ENCODE assay signal across 33 cellular contexts in the genomic region with DNA sequence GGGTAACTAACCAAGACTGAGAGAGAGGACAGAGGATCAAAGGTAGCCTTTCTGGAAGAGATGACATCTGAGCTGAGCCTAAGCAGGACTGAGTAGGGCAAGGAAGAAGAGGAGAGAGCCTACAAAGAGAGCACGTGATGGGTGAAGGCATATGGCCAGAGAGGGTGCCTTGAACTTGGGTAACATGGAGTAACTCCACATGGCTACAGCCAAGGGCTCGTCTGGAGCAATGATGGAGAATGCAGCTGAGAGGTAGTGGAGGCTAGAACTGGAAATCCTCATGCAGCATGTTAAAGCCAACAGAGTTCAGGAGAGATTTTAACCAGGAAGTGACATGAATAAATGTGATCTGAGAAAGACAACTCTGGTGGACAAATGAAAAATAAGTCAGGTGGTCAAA.
DNase-seq lines count a peak whose midpoint lies in the region; ATAC-seq, FAIRE-seq and TF ChIP-seq lines count a peak whose summit lies in the region.
"Had no signal": no experiment of that assay in that cellular context is flagged by ENCODE, and none has a peak within 500 bp of the region (broad histone marks: within the 10 kb centered on the region; RNA-seq: fewer than 3 reads in every experiment).

No MANE protein-coding gene starts in this region.

- H3K9me3 ChIP-seq in PC-3 (ENCODE audit: low read length), result no peaks in the 10 kb centered on the region
- peaks cover 6% of the 10 kb centered on the region for H3K9me3 ChIP-seq in K562 (replicated peaks; ENCODE audit: control insufficient read depth, insufficient read depth, low read depth, low read length)
- no peaks in the 10 kb centered on the region for H3K9me3 ChIP-seq in neutrophil
- H3K9me3 ChIP-seq: breast epithelium, left lung, thyroid gland had no signal

- H3K27ac ChIP-seq in PC-3 (ENCODE audit: low read length) (peak overlapping the region; percentile 86), K562 (ENCODE audit: extremely low read depth, low read depth, low read length) (peak overlapping the region; percentile 89), neutrophil (peak overlapping the region; percentile 84)
- H3K27ac ChIP-seq: breast epithelium, neural progenitor cell, thyroid gland had no signal

- peaks cover 40% of the 10 kb centered on the region for H3K4me1 ChIP-seq in PC-3 (ENCODE audit: insufficient read depth, low read length)
- H3K4me1 ChIP-seq in K562 (replicated peaks in 1 of 2; ENCODE audit: control insufficient read depth in 2 of 2, insufficient read depth in 2 of 2, low read length in 2 of 2), result peaks cover 23 to 67% of the 10 kb centered on the region in 2 experiments
- H3K4me1 ChIP-seq in neutrophil (ENCODE audit: control insufficient read depth in 1 of 2, insufficient read depth in 1 of 2, low read depth in 1 of 2, low read length in 1 of 2), result peaks cover 52 to 55% of the 10 kb centered on the region in 2 experiments
- H3K4me1 ChIP-seq: breast epithelium, neural progenitor cell, thyroid gland had no signal

- no peaks in the 10 kb centered on the region for H3K9me2 ChIP-seq in PC-3 (replicated peaks; ENCODE audit: low read length)

- TF ChIP-seq POLR2A in K562 (conservative IDR thresholded peaks at IDR 0.05), result no peak

- H3K4me1 Mint-ChIP-seq in activated naive CD8-positive, alpha-beta T cell treated with anti-CD3 and anti-CD28 coated beads for 36 hours, result no peaks in the 10 kb centered on the region
- H3K4me1 Mint-ChIP-seq: neural progenitor cell had no signal

- peaks cover 6% of the 10 kb centered on the region for H3F3A ChIP-seq in PC-3 (ENCODE audit: low read length, unreplicated experiment)

- H3K79me2 ChIP-seq in PC-3 (ENCODE audit: low read length) (no peaks in the 10 kb centered on the region), K562 (ENCODE audit: control insufficient read depth, insufficient read depth, low read length) (no peaks in the 10 kb centered on the region)

- H3K9me3 Mint-ChIP-seq in activated naive CD8-positive, alpha-beta T cell treated with anti-CD3 and anti-CD28 coated beads for 36 hours, result no peaks in the 10 kb centered on the region
- H3K9me3 Mint-ChIP-seq: activated T-cell treated with anti-CD3 and anti-CD28 coated beads, Interleukin-2, amount 50 U/mL, for 72 hours; neural progenitor cell; T-helper 2 cell treated with Interferon-gamma antibody and Interleukin-4, amounts not matched to agents 5 μg/mL and 100 μg/mL, for 36 hours had no signal

- POLR2A ChIA-PET in PC-3 (lab: Charles Lee; ENCODE audit: unreplicated experiment) (no interaction called here), K562 (lab: Yijun Ruan, JAX) (no interaction called here)

- no peak overlapping the region for H3K9ac ChIP-seq in PC-3 (ENCODE audit: low read length)
- H3K9ac ChIP-seq in K562 (ENCODE audit: insufficient read depth in 1 of 2, low read depth in 2 of 2, low read length in 2 of 2), result peak overlapping the region in 1 of 2 experiments; percentile 56; a peak in 1 of 4 replicates
- H3K9ac ChIP-seq: neural progenitor cell had no signal

- no peak overlapping the region for H3K27ac Mint-ChIP-seq in activated naive CD8-positive, alpha-beta T cell treated with anti-CD3 and anti-CD28 coated beads for 36 hours
- H3K27ac Mint-ChIP-seq: activated T-cell treated with anti-CD3 and anti-CD28 coated beads, Interleukin-2, amount 50 U/mL, for 72 hours; neural progenitor cell; T-helper 2 cell treated with Interferon-gamma antibody and Interleukin-4, amounts not matched to agents 5 μg/mL and 100 μg/mL, for 36 hours had no signal

- BruUV-seq in PC-3 (replicated peaks; lab: Mats Ljungman, UMichigan) (no TSS peak), K562 (replicated peaks; lab: Mats Ljungman, UMichigan) (no TSS peak)

- ATAC-seq in PC-3 (no peak), K562 (no peak), GM18517 (IDR thresholded peaks at IDR 0.05; ENCODE audit: unreplicated experiment) (no peak)
- ATAC-seq: right cardiac atrium; Right ventricle myocardium inferior; stimulated activated naive CD8-positive, alpha-beta T cell treated with anti-CD3 and anti-CD28 coated beads, Interleukin-15, Interleukin-2, amounts not matched to agents 100 U/mL and 50 U/mL, for 24 hours had no signal

- CTCF ChIA-PET in PC-3 (lab: Charles Lee) (no interaction called here), K562 (lab: Yijun Ruan, JAX; ENCODE audit: low intra/inter-chr PET ratio) (no interaction called here)

- H4K20me1 ChIP-seq in PC-3 (ENCODE audit: low read length) (no peaks in the 10 kb centered on the region), K562 (replicated peaks; ENCODE audit: control insufficient read depth, insufficient read depth, low read length) (no peaks in the 10 kb centered on the region)

- H3K4me2 ChIP-seq in PC-3 (ENCODE audit: low read length) (peak overlapping the region; percentile 58), K562 (ENCODE audit: insufficient read depth, low read length) (no peak overlapping the region)
- H3K4me2 ChIP-seq: neural progenitor cell had no signal

- no peaks in the 10 kb centered on the region for H3K9me1 ChIP-seq in K562 (ENCODE audit: control insufficient read depth, insufficient read depth, low read length)

- no peaks in the 10 kb centered on the region for H3K36me3 Mint-ChIP-seq in activated naive CD8-positive, alpha-beta T cell treated with anti-CD3 and anti-CD28 coated beads for 36 hours
- H3K36me3 Mint-ChIP-seq: neural progenitor cell had no signal

- in situ Hi-C loops in K562 (cut with MboI), result no loop called here

- no peak for TF ChIP-seq EP300 in K562 (IDR thresholded peaks at IDR 0.05; ENCODE audit: low read length)

- DNase-seq in PC-3, result no peak
- no peak for DNase-seq in K562 (ENCODE audit: extremely low read depth in 1 of 4, low spot score in 3 of 4)
- no peak for DNase-seq in COLO668 (lab: John Stamatoyannopoulos, UW; ENCODE audit: unreplicated experiment)
- no peak for DNase-seq in NCI-H446 (lab: John Stamatoyannopoulos, UW)
- no peak for DNase-seq in activated naive CD8-positive, alpha-beta T cell treated with anti-CD3 and anti-CD28 coated beads for 36 hours
- DNase-seq: activated CD4-positive, alpha-beta T cell treated with anti-CD3 and anti-CD28 coated beads, Interleukin-2, amount 50 U/mL, for 48 hours; activated CD4-positive, CD25-positive, alpha-beta regulatory T cell treated with anti-CD3 and anti-CD28 coated beads, Interleukin-2, amount 50 U/mL, for 72 hours; activated naive CD4-positive, alpha-beta T cell treated with Interleukin-2 at 50 U/mL for 16 hours; activated T-cell treated with anti-CD3 and anti-CD28 coated beads, Interleukin-2, amount 50 U/mL, for 72 hours; C1 segment of cervical spinal cord; effector memory CD4-positive, alpha-beta T cell; erythroblast; left lung; mesendoderm; NCI-H1092; NCI-H1930; NCI-H2171 treated with DMSO at 0.1 percent for 48 hours; NCI-H524; posterior cingulate gyrus; right cardiac atrium; stimulated activated naive CD8-positive, alpha-beta T cell treated with anti-CD3 and anti-CD28 coated beads, Interleukin-15, Interleukin-2, amounts not matched to agents 100 U/mL and 50 U/mL, for 24 hours; thyroid gland had no signal

- H2AFZ ChIP-seq in PC-3 (ENCODE audit: low read length), result no peak overlapping the region
- H2AFZ ChIP-seq in K562 (ENCODE audit: low read depth, low read length), result no peak overlapping the region
- H2AFZ ChIP-seq: neural progenitor cell had no signal

- TF ChIP-seq RAD21 in K562 (CRISPR knock-in tag; conservative IDR thresholded peaks at IDR 0.05 in 1 of 2, IDR thresholded peaks at IDR 0.05 in 1 of 2), result no peak

- H3K27me3 Mint-ChIP-seq in activated naive CD8-positive, alpha-beta T cell treated with anti-CD3 and anti-CD28 coated beads for 36 hours, result no peaks in the 10 kb centered on the region

- H3K36me3 ChIP-seq in PC-3 (ENCODE audit: low read depth, low read length), result no peaks in the 10 kb centered on the region
- peaks cover 15% of the 10 kb centered on the region for H3K36me3 ChIP-seq in K562 (ENCODE audit: control insufficient read depth, insufficient read depth, low read length)
- no peaks in the 10 kb centered on the region for H3K36me3 ChIP-seq in neutrophil
- H3K36me3 ChIP-seq: breast epithelium, left lung, neural progenitor cell, thyroid gland had no signal

- TF ChIP-seq CTCF in PC-3 (conservative IDR thresholded peaks at IDR 0.05; ENCODE audit: low read depth, low read length), result no peak
- TF ChIP-seq CTCF in K562 (IDR thresholded peaks at IDR 0.05 in 2 of 3, conservative IDR thresholded peaks at IDR 0.05 in 1 of 3; ENCODE audit: insufficient read depth in 2 of 3, low read depth in 1 of 3, low read length in 3 of 3), result no peak
- TF ChIP-seq CTCF in neutrophil (IDR thresholded peaks at IDR 0.05), result no peak

- H3K4me3 ChIP-seq in PC-3 (ENCODE audit: low read length) (no peak overlapping the region), K562 (no peak overlapping the region), neutrophil (ENCODE audit: low read depth in 1 of 2, low read length in 1 of 2) (peak overlapping the region in 1 of 2 experiments; percentile 15)
- H3K4me3 ChIP-seq: breast epithelium, left lung, neural progenitor cell, smooth muscle cell, thyroid gland had no signal

- no peak overlapping the region for H3K4me3 Mint-ChIP-seq in activated naive CD8-positive, alpha-beta T cell treated with anti-CD3 and anti-CD28 coated beads for 36 hours
- H3K4me3 Mint-ChIP-seq: activated T-cell treated with anti-CD3 and anti-CD28 coated beads, Interleukin-2, amount 50 U/mL, for 72 hours; neural progenitor cell; T-helper 2 cell treated with Interferon-gamma antibody and Interleukin-4, amounts not matched to agents 5 μg/mL and 100 μg/mL, for 36 hours had no signal

- H3K27me3 ChIP-seq in PC-3 (ENCODE audit: low read length), result no peaks in the 10 kb centered on the region
- H3K27me3 ChIP-seq in K562 (ENCODE audit: control insufficient read depth in 2 of 2, insufficient read depth in 2 of 2, low read length in 2 of 2), result no peaks in the 10 kb centered on the region
- H3K27me3 ChIP-seq in neutrophil, result no peaks in the 10 kb centered on the region
- H3K27me3 ChIP-seq: breast epithelium, left lung, neural progenitor cell, thyroid gland had no signal

- intact Hi-C loops in PC-3 (cut with micrococcal nuclease), result loop anchor here (1.0 to 10.0 kb wide), 2 partner anchors 116 to 154 kb away; partner anchors contain the start of gene NAPEPLD
- intact Hi-C loops in K562 (cut with micrococcal nuclease), result loop anchor here (5.0 kb wide), 1 partner anchor 37 kb away; no protein-coding TSS in a partner anchor

- WGBS in K562 (ENCODE audit: insufficient coverage, low coverage, missing lambda C conversion rate), result 80% methylated on average over 2 of the region's 2 CpGs

- no peak for FAIRE-seq in K562 (lab: Jason Lieb, UNC)
- FAIRE-seq: colon, D721Med, GM18507, H1 had no signal

TF ChIP-seq in K562, 482 proteins besides CTCF, POLR2A, EP300 and RAD21 (continues in another document):
- TF ChIP-seq CREB3 (tag; conservative IDR thresholded peaks at IDR 0.05; ENCODE audit: low read depth) (0 out of 2 replicates have a peak, but pooled peaks have one; percentile 26), LCOR (CRISPR knock-in tag; IDR thresholded peaks at IDR 0.05) (no peak)
